ENCODE assay signal across 12 cellular contexts in the genomic region with DNA sequence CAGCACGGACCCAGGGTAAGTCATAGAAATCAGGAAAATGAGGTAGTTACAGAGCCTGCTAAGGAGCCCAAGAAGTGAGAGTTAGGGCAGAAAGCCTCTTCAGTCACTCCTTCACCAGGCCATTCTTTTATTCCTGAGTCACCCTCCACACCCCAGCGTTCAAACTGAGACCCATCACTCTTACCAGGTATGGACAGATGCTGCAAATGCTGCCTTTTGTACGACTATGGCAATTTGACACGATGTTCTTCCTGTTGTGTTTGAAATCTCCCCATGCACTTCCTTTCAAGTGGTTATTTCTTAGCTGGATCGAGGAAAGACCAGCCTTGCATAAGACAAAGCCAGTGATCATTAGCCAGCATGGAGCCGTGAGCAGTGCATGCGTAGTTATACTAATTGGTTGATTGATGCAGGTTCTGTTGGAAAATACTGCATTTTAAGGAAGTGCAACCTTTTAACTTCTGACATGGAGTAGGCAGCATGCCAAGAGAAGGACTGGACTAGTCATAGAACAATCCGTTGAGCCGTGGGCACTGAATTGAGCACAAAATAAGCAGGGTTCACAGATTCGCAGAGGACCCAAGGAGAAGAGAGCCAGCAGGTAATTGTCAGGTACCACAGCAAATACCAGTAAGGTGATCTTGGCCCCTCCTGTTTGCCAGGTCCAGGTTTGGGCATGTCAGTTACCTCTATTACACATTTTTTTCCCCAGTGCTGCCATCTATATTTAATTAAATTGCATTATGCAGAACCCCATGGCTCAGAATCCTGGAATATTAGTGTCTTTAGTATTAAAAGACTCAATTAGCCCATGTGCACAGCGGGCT. TPM values are rescaled to one million over a fixed set of nuclear protein-coding genes. Genes with fewer than 3 reads are reported as not detected.
DNase-seq lines count a peak whose midpoint lies in the region; ATAC-seq, FAIRE-seq and TF ChIP-seq lines count a peak whose summit lies in the region.
"Had no signal": no experiment of that assay in that cellular context is flagged by ENCODE, and none has a peak within 500 bp of the region (broad histone marks: within the 10 kb centered on the region; RNA-seq: fewer than 3 reads in every experiment).

No MANE protein-coding gene starts in this region.

- H3K36me3 ChIP-seq in left ventricle myocardium inferior (no peaks in the 10 kb centered on the region), Loucy (ENCODE audit: insufficient read depth, low read length) (no peaks in the 10 kb centered on the region)
- H3K36me3 ChIP-seq: tibial artery had no signal

- H3K27me3 Mint-ChIP-seq in endothelial cell (ENCODE audit: unreplicated experiment): no peaks in the 10 kb centered on the region
- no peaks in the 10 kb centered on the region for H3K27me3 Mint-ChIP-seq in type B pancreatic cell

- H2AFZ ChIP-seq in Loucy (ENCODE audit: low read length): peak overlapping the region; percentile 21; the same call in 1 of the 2 replicates

- peak overlapping the region; percentile 33 for H3K27ac Mint-ChIP-seq in endothelial cell (ENCODE audit: unreplicated experiment)
- H3K27ac Mint-ChIP-seq in type B pancreatic cell: peak overlapping the region; percentile 56

- H3K27me3 ChIP-seq in left ventricle myocardium inferior (ENCODE audit: low read depth) (no peaks in the 10 kb centered on the region), Loucy (ENCODE audit: insufficient read depth, low read length, poor library complexity, severe bottlenecking) (no peaks in the 10 kb centered on the region)
- H3K27me3 ChIP-seq: tibial artery had no signal

- FAIRE-seq in frontal cortex (lab: Jason Lieb, UNC): no peak

- H3K9me3 Mint-ChIP-seq in endothelial cell (ENCODE audit: unreplicated experiment): no peaks in the 10 kb centered on the region
- no peaks in the 10 kb centered on the region for H3K9me3 Mint-ChIP-seq in type B pancreatic cell

- H3K36me3 Mint-ChIP-seq in endothelial cell (ENCODE audit: low read depth, unreplicated experiment) (no peaks in the 10 kb centered on the region), type B pancreatic cell (no peaks in the 10 kb centered on the region)

- H3K4me1 ChIP-seq in left ventricle myocardium inferior: peaks cover 11% of the 10 kb centered on the region
- H3K4me1 ChIP-seq in Loucy (ENCODE audit: insufficient read depth, low read length, poor library complexity, severe bottlenecking): peaks cover 38% of the 10 kb centered on the region

- no peak overlapping the region for H3K4me2 ChIP-seq in Loucy (ENCODE audit: low read depth, low read length, poor library complexity, severe bottlenecking)

- peaks cover 11% of the 10 kb centered on the region for H3K4me1 Mint-ChIP-seq in endothelial cell (ENCODE audit: unreplicated experiment)
- peaks cover 6% of the 10 kb centered on the region for H3K4me1 Mint-ChIP-seq in type B pancreatic cell (ENCODE audit: unreplicated experiment)

- ATAC-seq in Right ventricle myocardium inferior (peak; percentile 46), GM18519 (IDR thresholded peaks at IDR 0.05; ENCODE audit: low FRiP score, unreplicated experiment) (no peak)

- DNase-seq in Right ventricle myocardium inferior (ENCODE audit: missing footprints) (no peak), left ventricle myocardium inferior (no peak), endothelial cell (ENCODE audit: low spot score) (no peak), type B pancreatic cell (ENCODE audit: extremely low spot score, unreplicated experiment) (no peak), GOT3 (lab: John Stamatoyannopoulos, UW) (no peak), frontal cortex (ENCODE audit: low spot score in 2 of 2) (no peak)
- DNase-seq: activated naive CD4-positive, alpha-beta T cell treated with anti-CD3 and anti-CD28 coated beads, Interleukin-2, amount 50 U/mL, for 16 hours; erythroblast; midbrain had no signal

- TF ChIP-seq CTCF in left ventricle myocardium inferior (IDR thresholded peaks at IDR 0.05; ENCODE audit: borderline replicate concordance) (no peak), Loucy (conservative IDR thresholded peaks at IDR 0.05; ENCODE audit: low read length) (no peak), endothelial cell (IDR thresholded peaks at IDR 0.05; ENCODE audit: unreplicated experiment) (no peak), type B pancreatic cell (conservative IDR thresholded peaks at IDR 0.05) (no peak)

- no peaks in the 10 kb centered on the region for H4K20me1 ChIP-seq in Loucy (ENCODE audit: insufficient read depth, low read length, poor library complexity, severe bottlenecking)

- H3K9me3 ChIP-seq in left ventricle myocardium inferior (replicated peaks) (no peaks in the 10 kb centered on the region), Loucy (ENCODE audit: insufficient read depth, low read depth, low read length) (no peaks in the 10 kb centered on the region)
- H3K9me3 ChIP-seq: tibial artery had no signal

- H3K4me3 Mint-ChIP-seq in endothelial cell (ENCODE audit: unreplicated experiment) (no peak overlapping the region), type B pancreatic cell (no peak overlapping the region)

- 0 out of 2 replicates have a peak, but pooled peaks cover 3% of the 10 kb centered on the region for H3F3A ChIP-seq in Loucy (ENCODE audit: low read depth)

- H3K4me3 ChIP-seq in left ventricle myocardium inferior (no peak overlapping the region), Loucy (ENCODE audit: low read length, poor library complexity, severe bottlenecking) (no peak overlapping the region)
- H3K4me3 ChIP-seq: tibial artery had no signal

- H3K79me2 ChIP-seq in Loucy (ENCODE audit: insufficient read depth, low read length): no peaks in the 10 kb centered on the region

- H3K9ac ChIP-seq in Loucy (ENCODE audit: low read depth, low read length, poor library complexity, severe bottlenecking): no peak overlapping the region

- intact Hi-C loops in Right ventricle myocardium inferior (cut with DNase I) (no loop called here), left ventricle myocardium inferior (cut with micrococcal nuclease) (no loop called here)

- H3K9me2 ChIP-seq in Loucy (replicated peaks; ENCODE audit: low read depth, low read length): no peaks in the 10 kb centered on the region

- no peak overlapping the region for H3K27ac ChIP-seq in left ventricle myocardium inferior (replicated peaks)
- H3K27ac ChIP-seq: tibial artery had no signal

RNA-seq across cellular contexts. Expression of a gene that starts 28.9 kb away (rescaled TPM):
- total RNA-seq in Right ventricle myocardium inferior (95.5 TPM), left ventricle myocardium inferior (47.7 TPM), endothelial cell (ENCODE audit: unreplicated experiment) (7.6 TPM), type B pancreatic cell (ENCODE audit: low replicate concordance) (27.3 and 32.4 TPM in 2 replicates), frontal cortex (16.7 TPM)
